ENCODE assay signal across 19 cellular contexts in the genomic region with DNA sequence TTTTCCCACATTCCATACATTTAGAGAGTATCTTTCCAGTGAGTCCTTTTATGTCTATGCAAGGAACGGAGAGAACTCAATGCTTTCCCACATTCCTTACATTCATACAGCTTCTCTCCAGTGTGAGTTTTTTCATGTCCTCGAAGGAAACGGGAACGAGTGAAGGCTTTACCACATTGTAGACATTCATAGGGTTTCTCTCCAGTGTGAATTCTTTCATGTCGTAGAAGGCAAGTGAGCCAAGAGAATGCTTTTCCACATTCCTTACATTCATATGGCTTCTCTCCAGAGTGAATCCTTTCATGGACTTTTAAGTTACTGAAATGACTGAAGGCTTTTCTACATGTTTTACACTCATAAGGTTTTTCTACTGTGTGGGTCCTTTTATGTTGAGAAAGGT.
"Had no signal": no experiment of that assay in that cellular context is flagged by ENCODE, and none has a peak within 500 bp of the region (broad histone marks: within the 10 kb centered on the region; RNA-seq: fewer than 3 reads in every experiment).

No MANE protein-coding gene starts in this region.

- H3K4me3 Mint-ChIP-seq: naive thymus-derived CD8-positive, alpha-beta T cell; nephron progenitor cell; stimulated activated naive B cell treated with anti-CD40 and anti-IgM and Interleukin-4, amounts not matched to agents 10 μg/mL and 1 μg/mL and 100 μg/mL, for 72 hours; stimulated activated naive CD8-positive, alpha-beta T cell treated with anti-CD3 and anti-CD28 coated beads, Interleukin-15, Interleukin-2, amounts not matched to agents 100 ng/mL and 50 ng/mL, for 24 hours had no signal

- H3K27me3 ChIP-seq: dorsolateral prefrontal cortex, esophagus muscularis mucosa, ovary, sigmoid colon, spleen had no signal

- H3K27ac ChIP-seq: dorsolateral prefrontal cortex, ovary, psoas muscle, skin epidermis, spleen had no signal

- ATAC-seq: naive thymus-derived CD8-positive, alpha-beta T cell; psoas muscle; right cardiac atrium; stimulated activated naive B cell treated with anti-CD40 and anti-IgM and Interleukin-4, amounts not matched to agents 10 μg/mL and 1 μg/mL and 100 μg/mL, for 72 hours had no signal

- H3K4me1 ChIP-seq: psoas muscle, spleen had no signal

- H3K4me3 ChIP-seq: dorsolateral prefrontal cortex, esophagus muscularis mucosa, ovary, psoas muscle, sigmoid colon, skin epidermis, spleen had no signal

- DNase-seq: central memory CD4-positive, alpha-beta T cell; dorsolateral prefrontal cortex; effector CD4-positive, alpha-beta T cell; hypothalamus; mesenchymal stem cell; midbrain; naive thymus-derived CD8-positive, alpha-beta T cell; nephron progenitor cell; nucleus accumbens; ovary; posterior cingulate gyrus; psoas muscle; right cardiac atrium; sigmoid colon; spleen; stimulated activated naive B cell treated with anti-CD40 and anti-IgM and Interleukin-4, amounts not matched to agents 10 μg/mL and 1 μg/mL and 100 μg/mL, for 72 hours had no signal

- H3K4me1 Mint-ChIP-seq: nephron progenitor cell; stimulated activated naive B cell treated with anti-CD40 and anti-IgM and Interleukin-4, amounts not matched to agents 10 μg/mL and 1 μg/mL and 100 μg/mL, for 72 hours had no signal

- H3K27ac Mint-ChIP-seq: naive thymus-derived CD8-positive, alpha-beta T cell; nephron progenitor cell; stimulated activated naive B cell treated with anti-CD40 and anti-IgM and Interleukin-4, amounts not matched to agents 10 μg/mL and 1 μg/mL and 100 μg/mL, for 72 hours; stimulated activated naive CD8-positive, alpha-beta T cell treated with anti-CD3 and anti-CD28 coated beads, Interleukin-15, Interleukin-2, amounts not matched to agents 100 ng/mL and 50 ng/mL, for 24 hours had no signal

- H3K27me3 Mint-ChIP-seq: naive thymus-derived CD8-positive, alpha-beta T cell; stimulated activated naive B cell treated with anti-CD40 and anti-IgM and Interleukin-4, amounts not matched to agents 10 μg/mL and 1 μg/mL and 100 μg/mL, for 72 hours; stimulated activated naive CD8-positive, alpha-beta T cell treated with anti-CD3 and anti-CD28 coated beads, Interleukin-15, Interleukin-2, amounts not matched to agents 100 ng/mL and 50 ng/mL, for 24 hours had no signal
